8 cellular contexts compared by ENCODE assay signal in the genomic region with DNA sequence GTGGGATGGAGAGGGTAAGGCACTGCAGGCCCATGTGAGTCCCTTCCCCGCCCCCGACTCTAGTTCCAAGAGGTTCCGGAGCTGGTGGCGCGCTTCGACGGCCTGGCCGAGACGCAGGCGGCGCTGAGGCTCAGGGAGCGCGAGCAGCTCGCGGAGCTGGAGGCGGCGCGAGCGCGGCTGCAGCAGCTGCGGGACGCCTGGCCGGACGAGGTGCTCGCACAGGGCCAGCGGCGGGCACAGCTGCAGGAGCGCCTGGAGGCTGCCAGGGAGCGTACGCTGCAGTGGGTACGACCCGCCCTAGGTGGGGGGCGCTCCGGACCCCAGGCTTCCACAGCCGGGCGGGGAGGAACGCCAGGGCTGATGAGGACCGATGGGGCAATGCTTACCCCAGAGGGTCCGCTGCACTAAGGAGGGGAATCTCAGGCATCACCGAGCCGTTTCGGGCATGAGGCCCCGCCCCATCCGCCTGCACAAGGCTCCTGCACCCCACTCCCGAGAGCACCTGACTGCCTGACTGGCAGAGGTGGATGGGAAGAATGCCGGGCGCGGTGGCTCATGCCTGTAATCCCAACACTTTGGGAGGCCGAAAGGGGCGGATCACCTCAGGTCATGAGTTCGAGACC. TPM values are rescaled to one million over a fixed set of nuclear protein-coding genes. Genes with fewer than 3 reads are reported as not detected.
A peak's percentile ranks its signal among the peaks of the same experiment; 100 is the strongest.
DNase-seq lines count a peak whose midpoint lies in the region; ATAC-seq, FAIRE-seq and TF ChIP-seq lines count a peak whose summit lies in the region.

No MANE protein-coding gene starts in this region.

- FAIRE-seq in endothelial cell of umbilical vein (lab: Jason Lieb, UNC) (no peak), pancreas (lab: Jason Lieb, UNC) (no peak)

- BruUV-seq in endothelial cell of umbilical vein (replicated peaks; lab: Mats Ljungman, UMichigan), result no TSS peak

- DNase-seq in DMS 273 (lab: John Stamatoyannopoulos, UW; ENCODE audit: unreplicated experiment) (peak; percentile 66), DMS 273 treated with DMSO at 0.1 percent for 48 hours (lab: John Stamatoyannopoulos, UW) (no peak), NT2/D1 (ENCODE audit: low read depth, low spot score) (no peak), endothelial cell of umbilical vein (ENCODE audit: low read depth, low spot score) (peak; percentile 22), pancreas (peak in 2 of 6 donors; percentile 38 to 68), WERI-Rb-1 (no peak), KBM-7 (no peak), mucosa of gallbladder (ENCODE audit: low spot score) (no peak)

- CTCF ChIA-PET in endothelial cell of umbilical vein (lab: Charles Lee), result interaction anchor here (0.6 to 5.9 kb wide), 4 partner anchors 10 to 161 kb away, joined by 4 to 114 read pairs (median 19); no protein-coding TSS in a partner anchor

- 4% methylated on average over 49 to 51 of the region's 51 CpGs for WGBS in pancreas, 2 donors

- no peak overlapping the region for H3K4me2 ChIP-seq in endothelial cell of umbilical vein (ENCODE audit: insufficient read depth, low read length)

- ATAC-seq in pancreas, result peak; percentile 22 to 36 (median 26)

- H3K27ac ChIP-seq in endothelial cell of umbilical vein (ENCODE audit: insufficient read depth, low read depth, low read length) (no peak overlapping the region), pancreas (no peak overlapping the region), WERI-Rb-1 (no peak overlapping the region)

- in situ Hi-C loops in KBM-7 (cut with MboI; ENCODE audit: low pct_unique_long_range_greater_than_20kb, low sequenced_read_pairs), result no loop called here

- H3K9ac ChIP-seq in NT2/D1 (ENCODE audit: insufficient read length, low read depth), result peak overlapping the region; percentile 76
- no peak overlapping the region for H3K9ac ChIP-seq in endothelial cell of umbilical vein (replicated peaks; ENCODE audit: extremely low read depth, insufficient read depth, low read length)

- H3K27me3 ChIP-seq in NT2/D1 (ENCODE audit: insufficient read depth, insufficient read length), result peaks cover 54% of the 10 kb centered on the region
- H3K27me3 ChIP-seq in endothelial cell of umbilical vein (ENCODE audit: control insufficient read depth in 2 of 2, insufficient read depth in 2 of 2, low read length in 2 of 2), result peaks cover 22 to 29% of the 10 kb centered on the region in 2 experiments
- H3K27me3 ChIP-seq in pancreas, result no peaks in the 10 kb centered on the region
- H3K27me3 ChIP-seq in WERI-Rb-1 (ENCODE audit: insufficient read depth, low read depth, severe bottlenecking), result no peaks in the 10 kb centered on the region

- POLR2A ChIA-PET in endothelial cell of umbilical vein (lab: Charles Lee), result no interaction called here

- H2AFZ ChIP-seq in endothelial cell of umbilical vein (ENCODE audit: low read depth, low read length), result no peak overlapping the region

- no peak for TF ChIP-seq POLR2A in endothelial cell of umbilical vein (IDR thresholded peaks at IDR 0.05; ENCODE audit: low read depth, low read length)

- intact Hi-C loops in endothelial cell of umbilical vein (cut with micrococcal nuclease), result loop anchor here (5.0 kb wide), 1 partner anchor 57 kb away; no protein-coding TSS in a partner anchor
- intact Hi-C loops in pancreas (cut with DNase I), result loop anchor here in 1 of 3 donors (10.0 kb wide), 1 partner anchor 100 kb away; a partner anchor contains a TSS

- H3K9me3 ChIP-seq in NT2/D1 (ENCODE audit: insufficient read depth, low read length) (no peaks in the 10 kb centered on the region), endothelial cell of umbilical vein (replicated peaks; ENCODE audit: control insufficient read depth, insufficient read depth, low read length) (no peaks in the 10 kb centered on the region), pancreas (no peaks in the 10 kb centered on the region), WERI-Rb-1 (ENCODE audit: severe bottlenecking) (no peaks in the 10 kb centered on the region)

- no peaks in the 10 kb centered on the region for H3K79me2 ChIP-seq in endothelial cell of umbilical vein (ENCODE audit: control insufficient read depth, insufficient read depth, low read length)

- no peaks in the 10 kb centered on the region for H4K20me1 ChIP-seq in endothelial cell of umbilical vein (replicated peaks; ENCODE audit: control insufficient read depth, extremely low read depth, insufficient read depth, low read length)

- H3K9me1 ChIP-seq in endothelial cell of umbilical vein (replicated peaks; ENCODE audit: control insufficient read depth, extremely low read depth, insufficient read depth, low read length), result no peaks in the 10 kb centered on the region

- peak overlapping the region; percentile 48 for H3K4me3 ChIP-seq in NT2/D1 (ENCODE audit: insufficient read length, low read depth)
- H3K4me3 ChIP-seq in endothelial cell of umbilical vein (replicated peaks in 1 of 3; ENCODE audit: insufficient read depth in 1 of 3, low read depth in 1 of 3, low read length in 3 of 3), result no peak overlapping the region
- peak overlapping the region in 1 of 4 donors; percentile 30 for H3K4me3 ChIP-seq in pancreas
- H3K4me3 ChIP-seq in WERI-Rb-1 (ENCODE audit: low read depth, low read length), result no peak overlapping the region

- H3K36me3 ChIP-seq in NT2/D1 (ENCODE audit: insufficient read depth, insufficient read length, low read length) (peaks cover 31% of the 10 kb centered on the region), endothelial cell of umbilical vein (ENCODE audit: control insufficient read depth in 2 of 2, extremely low read depth in 1 of 2, insufficient read depth in 2 of 2, low read length in 2 of 2) (peaks cover 3 to 13% of the 10 kb centered on the region in 2 experiments), pancreas (peaks cover 0 to 12% (median 9%) of the 10 kb centered on the region in 3 donors), WERI-Rb-1 (peaks cover 24% of the 10 kb centered on the region)

- no peak for TF ChIP-seq CTCF in endothelial cell of umbilical vein (IDR thresholded peaks at IDR 0.05; ENCODE audit: extremely low read depth in 1 of 2, insufficient read depth in 1 of 2, low read depth in 1 of 2, low read length in 2 of 2)
- no peak for TF ChIP-seq CTCF in pancreas (IDR thresholded peaks at IDR 0.05)
- no peak for TF ChIP-seq CTCF in WERI-Rb-1 (IDR thresholded peaks at IDR 0.05; ENCODE audit: low read depth, low read length)

- H3K4me1 ChIP-seq in NT2/D1 (ENCODE audit: insufficient read depth, insufficient read length) (peaks cover 24% of the 10 kb centered on the region), endothelial cell of umbilical vein (ENCODE audit: control insufficient read depth, extremely low read depth, insufficient read depth, low read length) (no peaks in the 10 kb centered on the region), pancreas (peaks cover 0 to 6% (median 0%) of the 10 kb centered on the region in 3 donors)

- dilution Hi-C loops in endothelial cell of umbilical vein (cut with MboI; ENCODE audit: extremely low pct_ligation_motif_present, low sequenced_read_pairs), result no loop called here

RNA-seq across cellular contexts. Expression of a gene that starts 4.9 kb away (rescaled TPM):
- total RNA-seq in endothelial cell of umbilical vein, result not detected in 2 replicates
- polyA plus RNA-seq in endothelial cell of umbilical vein, result not detected in 2 replicates
- polyA plus RNA-seq in endothelial cell of umbilical vein (2011; cell fraction: cytosol; rRNA removed), result not detected in 2 replicates
- not detected in 2 replicates for polyA plus RNA-seq in endothelial cell of umbilical vein (2011; cell fraction: nucleus; rRNA removed)
- 0.12 and 0.15 TPM in 2 replicates for polyA plus RNA-seq in endothelial cell of umbilical vein (2012)
- polyA minus RNA-seq in endothelial cell of umbilical vein, result not detected in 2 replicates
- 1.0 TPM for polyA minus RNA-seq in endothelial cell of umbilical vein (2011; cell fraction: cytosol; rRNA and poly(A)+ RNA removed)
- not detected in 2 replicates for polyA minus RNA-seq in endothelial cell of umbilical vein (2011; cell fraction: nucleus; rRNA and poly(A)+ RNA removed)
- under 1 TPM in 3 of 6 donors, not detected in 3; 0.12 to 0.23 (median 0.22) TPM for total RNA-seq in pancreas
- under 1 TPM; 0.42 to 0.61 TPM for polyA plus RNA-seq in pancreas
- not detected for total RNA-seq in mucosa of gallbladder

RNA-seq across cellular contexts. Expression of a gene that starts 18.9 kb away (rescaled TPM):
- total RNA-seq in endothelial cell of umbilical vein (not detected in 2 replicates), pancreas (1 to 10 TPM in 5 of 6 donors, under 1 TPM in 1; 0.79 to 4.1 (median 1.9) TPM), mucosa of gallbladder (0.92 TPM)
- polyA plus RNA-seq in endothelial cell of umbilical vein (not detected in 2 replicates), pancreas (10 to 100 TPM in 1 of 2 donors, 1 to 10 TPM in 1; 6.7 to 12.1 TPM)
- not detected in 2 replicates for polyA plus RNA-seq in endothelial cell of umbilical vein (2011; cell fraction: cytosol; rRNA removed)
- not detected in 2 replicates for polyA plus RNA-seq in endothelial cell of umbilical vein (2011; cell fraction: nucleus; rRNA removed)
- not detected in 2 replicates for polyA plus RNA-seq in endothelial cell of umbilical vein (2012)
- polyA minus RNA-seq in endothelial cell of umbilical vein, result not detected in 2 replicates
- polyA minus RNA-seq in endothelial cell of umbilical vein (2011; cell fraction: cytosol; rRNA and poly(A)+ RNA removed), result not detected
- not detected in 2 replicates for polyA minus RNA-seq in endothelial cell of umbilical vein (2011; cell fraction: nucleus; rRNA and poly(A)+ RNA removed)

RNA-seq across cellular contexts. Expression of a gene that starts 30.8 kb away (rescaled TPM):
- total RNA-seq in endothelial cell of umbilical vein (76.4 and 90.0 TPM in 2 replicates), pancreas (10 to 100 TPM; 30.0 to 71.4 (median 54.6) TPM), mucosa of gallbladder (55.9 TPM)
- polyA plus RNA-seq in endothelial cell of umbilical vein (41.9 and 54.1 TPM in 2 replicates), pancreas (10 to 100 TPM; 51.8 to 59.7 TPM)
- 60.6 and 60.8 TPM in 2 replicates for polyA plus RNA-seq in endothelial cell of umbilical vein (2011; cell fraction: cytosol; rRNA removed)
- 70.0 and 79.9 TPM in 2 replicates for polyA plus RNA-seq in endothelial cell of umbilical vein (2011; cell fraction: nucleus; rRNA removed)
- polyA plus RNA-seq in endothelial cell of umbilical vein (2012), result 34.6 and 38.7 TPM in 2 replicates
- polyA minus RNA-seq in endothelial cell of umbilical vein, result 26.9 and 43.8 TPM in 2 replicates
- 41.9 TPM for polyA minus RNA-seq in endothelial cell of umbilical vein (2011; cell fraction: cytosol; rRNA and poly(A)+ RNA removed)
- polyA minus RNA-seq in endothelial cell of umbilical vein (2011; cell fraction: nucleus; rRNA and poly(A)+ RNA removed), result 36.6 and 38.9 TPM in 2 replicates

RNA-seq across cellular contexts. Expression of a gene that starts 31.1 kb away (rescaled TPM):
- total RNA-seq in endothelial cell of umbilical vein (20.4 and 20.7 TPM in 2 replicates), pancreas (1 to 10 TPM; 4.8 to 8.6 (median 5.4) TPM), mucosa of gallbladder (21.5 TPM)
- polyA plus RNA-seq in endothelial cell of umbilical vein (21.1 and 21.3 TPM in 2 replicates), pancreas (1 to 10 TPM; 5.0 to 8.9 TPM)
- polyA plus RNA-seq in endothelial cell of umbilical vein (2011; cell fraction: cytosol; rRNA removed), result 12.9 and 16.2 TPM in 2 replicates
- 6.4 and 7.6 TPM in 2 replicates for polyA plus RNA-seq in endothelial cell of umbilical vein (2011; cell fraction: nucleus; rRNA removed)
- 16.4 and 17.8 TPM in 2 replicates for polyA plus RNA-seq in endothelial cell of umbilical vein (2012)
- polyA minus RNA-seq in endothelial cell of umbilical vein, result 7.9 and 8.3 TPM in 2 replicates
- 22.8 TPM for polyA minus RNA-seq in endothelial cell of umbilical vein (2011; cell fraction: cytosol; rRNA and poly(A)+ RNA removed)
- polyA minus RNA-seq in endothelial cell of umbilical vein (2011; cell fraction: nucleus; rRNA and poly(A)+ RNA removed), result 4.5 and 8.0 TPM in 2 replicates

Comparison
In these comparisons a context has a peak if more than half of its experiments do, and no peak if none do; other contexts are left out.
1. DNase-seq: peak in DMS 273 (single experiment) and endothelial cell of umbilical vein (single experiment); none in DMS 273 treated with DMSO at 0.1 percent for 48 hours (single experiment), NT2/D1 (single experiment), WERI-Rb-1 (single experiment), KBM-7 (single experiment) and mucosa of gallbladder (single experiment).